ENCODE assay signal across 8 cellular contexts in genomic region chr12:121794532-121795028, GRCh38. TPM values are rescaled to one million over a fixed set of nuclear protein-coding genes. Genes with fewer than 3 reads are reported as not detected.
DNase-seq lines count a peak whose midpoint lies in the region; ATAC-seq, FAIRE-seq and TF ChIP-seq lines count a peak whose summit lies in the region.

No MANE protein-coding gene starts in this region.

- intact Hi-C loops in endothelial cell of umbilical vein (cut with micrococcal nuclease), result loop anchor here (1.0 to 5.0 kb wide), 8 partner anchors 18 to 212 kb away; partner anchors contain the start of genes KDM2B, ORAI1 and PSMD9

- peaks cover 2 to 16% of the 10 kb centered on the region in 2 experiments for H3K36me3 ChIP-seq in endothelial cell of umbilical vein (ENCODE audit: control insufficient read depth in 2 of 2, extremely low read depth in 1 of 2, insufficient read depth in 2 of 2, low read length in 2 of 2)
- H3K36me3 ChIP-seq in neuronal stem cell (replicated peaks in 1 of 2; ENCODE audit: control insufficient read depth in 2 of 2, insufficient read depth in 2 of 2, low read length in 2 of 2), result peaks cover 19 to 44% of the 10 kb centered on the region in 2 donors

- H3K4me1 ChIP-seq in endothelial cell of umbilical vein (ENCODE audit: control insufficient read depth, extremely low read depth, insufficient read depth, low read length) (peaks cover 46% of the 10 kb centered on the region), neuronal stem cell (ENCODE audit: control insufficient read depth in 2 of 2, insufficient read depth in 1 of 2, low read depth in 1 of 2, low read length in 2 of 2) (peaks cover 28 to 30% of the 10 kb centered on the region in 2 donors)

- H3K27me3 Mint-ChIP-seq in T-helper 1 cell treated with Interleukin-12 subunit alpha and Interleukin-12 subunit beta and Interleukin-4 antibody, amounts not matched to agents 30 μg/mL and 1 μg/mL, for 36 hours (ENCODE audit: low read depth), result no peaks in the 10 kb centered on the region

- peak; percentile 89 for DNase-seq in activated CD8-positive, alpha-beta memory T cell treated with anti-CD3 and anti-CD28 coated beads for 24 hours
- no peak for DNase-seq in activated CD8-positive, alpha-beta memory T cell treated with anti-CD3 and anti-CD28 coated beads, Interleukin-2, amount 50 U/mL, for 48 hours
- DNase-seq in endothelial cell of umbilical vein (ENCODE audit: low read depth, low spot score) (no peak), neuronal stem cell (ENCODE audit: low spot score) (no peak), AG08395 (ENCODE audit: low spot score) (no peak), islet precursor cell (no peak)

- peak overlapping the region; percentile 96 for H3K27ac Mint-ChIP-seq in T-helper 1 cell treated with Interleukin-12 subunit alpha and Interleukin-12 subunit beta and Interleukin-4 antibody, amounts not matched to agents 30 μg/mL and 1 μg/mL, for 36 hours

- H2AFZ ChIP-seq in endothelial cell of umbilical vein (ENCODE audit: low read depth, low read length) (no peak overlapping the region), neuronal stem cell (ENCODE audit: low read length) (no peak overlapping the region)

- no peaks in the 10 kb centered on the region for H3K9me3 ChIP-seq in endothelial cell of umbilical vein (replicated peaks; ENCODE audit: control insufficient read depth, insufficient read depth, low read length)
- H3K9me3 ChIP-seq in neuronal stem cell (replicated peaks in 1 of 2; ENCODE audit: control insufficient read depth in 2 of 2, insufficient read depth in 1 of 2, low read depth in 1 of 2, low read length in 2 of 2), result no peaks in the 10 kb centered on the region

- H3K4me2 ChIP-seq in endothelial cell of umbilical vein (ENCODE audit: insufficient read depth, low read length) (no peak overlapping the region), neuronal stem cell (ENCODE audit: insufficient read depth, low read length, poor library complexity, severe bottlenecking) (peak overlapping the region; percentile 14)

- H3K9me1 ChIP-seq in endothelial cell of umbilical vein (replicated peaks; ENCODE audit: control insufficient read depth, extremely low read depth, insufficient read depth, low read length), result no peaks in the 10 kb centered on the region

- H3K79me1 ChIP-seq in neuronal stem cell (ENCODE audit: low read depth, low read length), result peaks cover 13% of the 10 kb centered on the region

- no CpG with 5 or more reads among the region's 13 CpGs for WGBS in neuronal stem cell (ENCODE audit: extremely low coverage in 2 of 2, insufficient read length in 2 of 2, insufficient replicate concordance in 1 of 2), 2 donors

- peak overlapping the region; percentile 4 for H3K18ac ChIP-seq in neuronal stem cell (ENCODE audit: low read length)

- no peak overlapping the region for H3K4ac ChIP-seq in neuronal stem cell (ENCODE audit: low read length)

- H2BK120ac ChIP-seq in neuronal stem cell (ENCODE audit: low read depth, low read length), result no peak overlapping the region

- H2BK15ac ChIP-seq in neuronal stem cell (ENCODE audit: low read length), result no peak overlapping the region

- H2AK5ac ChIP-seq in neuronal stem cell (ENCODE audit: low read depth, low read length), result no peak overlapping the region

- H4K20me1 ChIP-seq in endothelial cell of umbilical vein (replicated peaks; ENCODE audit: control insufficient read depth, extremely low read depth, insufficient read depth, low read length), result no peaks in the 10 kb centered on the region

- peak overlapping the region; percentile 6 for H3K9ac ChIP-seq in endothelial cell of umbilical vein (replicated peaks; ENCODE audit: extremely low read depth, insufficient read depth, low read length)
- no peak overlapping the region for H3K9ac ChIP-seq in neuronal stem cell (ENCODE audit: low read depth, low read length, poor library complexity)

- ATAC-seq in GM21786 (IDR thresholded peaks at IDR 0.05; ENCODE audit: unreplicated experiment), result no peak

- no peak for TF ChIP-seq CTCF in endothelial cell of umbilical vein (IDR thresholded peaks at IDR 0.05; ENCODE audit: extremely low read depth in 1 of 2, insufficient read depth in 1 of 2, low read depth in 1 of 2, low read length in 2 of 2)

- peaks cover 36% of the 10 kb centered on the region for H3K36me3 Mint-ChIP-seq in T-helper 1 cell treated with Interleukin-12 subunit alpha and Interleukin-12 subunit beta and Interleukin-4 antibody, amounts not matched to agents 30 μg/mL and 1 μg/mL, for 36 hours (ENCODE audit: low read depth)

- dilution Hi-C loops in endothelial cell of umbilical vein (cut with MboI; ENCODE audit: extremely low pct_ligation_motif_present, low sequenced_read_pairs), result no loop called here

- FAIRE-seq in endothelial cell of umbilical vein (lab: Jason Lieb, UNC), result no peak

- no peak for TF ChIP-seq POLR2A in endothelial cell of umbilical vein (IDR thresholded peaks at IDR 0.05; ENCODE audit: low read depth, low read length)

- peaks cover 22% of the 10 kb centered on the region for H3K79me2 ChIP-seq in endothelial cell of umbilical vein (ENCODE audit: control insufficient read depth, insufficient read depth, low read length)

- H3K23ac ChIP-seq in neuronal stem cell (ENCODE audit: low read depth, low read length, poor library complexity), result peak overlapping the region; percentile 76

- peaks cover 49% of the 10 kb centered on the region for H3K4me1 Mint-ChIP-seq in T-helper 1 cell treated with Interleukin-12 subunit alpha and Interleukin-12 subunit beta and Interleukin-4 antibody, amounts not matched to agents 30 μg/mL and 1 μg/mL, for 36 hours (ENCODE audit: low read depth)

- no peak overlapping the region for H2BK12ac ChIP-seq in neuronal stem cell (ENCODE audit: low read length)

- H2BK5ac ChIP-seq in neuronal stem cell (ENCODE audit: low read length), result no peak overlapping the region

- H3K4me3 Mint-ChIP-seq in T-helper 1 cell treated with Interleukin-12 subunit alpha and Interleukin-12 subunit beta and Interleukin-4 antibody, amounts not matched to agents 30 μg/mL and 1 μg/mL, for 36 hours, result peak overlapping the region; percentile 80

- no peak overlapping the region for H3K14ac ChIP-seq in neuronal stem cell (ENCODE audit: low read length)

- no peaks in the 10 kb centered on the region for H3K9me3 Mint-ChIP-seq in T-helper 1 cell treated with Interleukin-12 subunit alpha and Interleukin-12 subunit beta and Interleukin-4 antibody, amounts not matched to agents 30 μg/mL and 1 μg/mL, for 36 hours

- no peak overlapping the region for H3K4me3 ChIP-seq in endothelial cell of umbilical vein (replicated peaks in 1 of 3; ENCODE audit: insufficient read depth in 1 of 3, low read depth in 1 of 3, low read length in 3 of 3)
- no peak overlapping the region for H3K4me3 ChIP-seq in neuronal stem cell (ENCODE audit: low read length in 2 of 2)

- no peak overlapping the region for H4K8ac ChIP-seq in neuronal stem cell (ENCODE audit: low read depth, low read length)

- H4K91ac ChIP-seq in neuronal stem cell (ENCODE audit: low read depth, low read length, poor library complexity), result no peak overlapping the region

- POLR2A ChIA-PET in endothelial cell of umbilical vein (lab: Charles Lee), result interaction anchor here (0.9 to 5.7 kb wide), 5 partner anchors 8 to 94 kb away, joined by 4 to 37 read pairs (median 8); partner anchors contain the start of gene PSMD9

- H3K27me3 ChIP-seq in endothelial cell of umbilical vein (ENCODE audit: control insufficient read depth in 2 of 2, insufficient read depth in 2 of 2, low read length in 2 of 2) (no peaks in the 10 kb centered on the region), neuronal stem cell (ENCODE audit: control insufficient read depth in 3 of 3, insufficient read depth in 3 of 3, low read depth in 1 of 3, low read length in 3 of 3) (peaks cover 0 to 19% (median 2%) of the 10 kb centered on the region in 3 experiments)

- BruUV-seq in endothelial cell of umbilical vein (replicated peaks; lab: Mats Ljungman, UMichigan), result no TSS peak

- CTCF ChIA-PET in endothelial cell of umbilical vein (lab: Charles Lee), result interaction anchor here (0.6 to 12.7 kb wide), 43 partner anchors 13 to 242 kb away, joined by 3 to 774 read pairs (median 8); partner anchors contain the start of genes CFAP251, PSMD9, SETD1B and TMEM120B

- H3K27ac ChIP-seq in endothelial cell of umbilical vein (ENCODE audit: insufficient read depth, low read depth, low read length), result peak overlapping the region; percentile 1
- H3K27ac ChIP-seq in neuronal stem cell (replicated peaks; ENCODE audit: low read length), result no peak overlapping the region

TF ChIP-seq in endothelial cell of umbilical vein, 7 proteins besides CTCF, POLR2A, EP300 and RAD21 (continues in another document):
- TF ChIP-seq FOS (IDR thresholded peaks at IDR 0.05; ENCODE audit: borderline replicate concordance, insufficient read depth, low read length) (no peak), MYC (IDR thresholded peaks at IDR 0.05; ENCODE audit: low read depth, low read length) (no peak), JUN (IDR thresholded peaks at IDR 0.05; ENCODE audit: borderline replicate concordance, insufficient read depth, insufficient read length, low read depth) (no peak), MAX (IDR thresholded peaks at IDR 0.05; ENCODE audit: insufficient read depth, insufficient read length) (no peak)

RNA-seq across cellular contexts. Expression of gene RHOF, which starts 1.1 kb away (rescaled TPM):
- 22.2 and 22.3 TPM in 2 replicates for total RNA-seq in endothelial cell of umbilical vein
- polyA plus RNA-seq in endothelial cell of umbilical vein, result 9.3 and 12.0 TPM in 2 replicates
- 4.9 and 5.7 TPM in 2 replicates for polyA plus RNA-seq in endothelial cell of umbilical vein (2011; cell fraction: cytosol; rRNA removed)
- polyA plus RNA-seq in endothelial cell of umbilical vein (2011; cell fraction: nucleus; rRNA removed), result 35.7 and 45.9 TPM in 2 replicates
- 7.8 and 15.5 TPM in 2 replicates for polyA plus RNA-seq in endothelial cell of umbilical vein (2012)
- polyA minus RNA-seq in endothelial cell of umbilical vein, result 9.0 and 9.7 TPM in 2 replicates
- polyA minus RNA-seq in endothelial cell of umbilical vein (2011; cell fraction: cytosol; rRNA and poly(A)+ RNA removed), result 146 TPM
- 36.3 and 41.7 TPM in 2 replicates for polyA minus RNA-seq in endothelial cell of umbilical vein (2011; cell fraction: nucleus; rRNA and poly(A)+ RNA removed)
- 16.5 TPM for polyA plus RNA-seq in neuronal stem cell (2013, experiment 1 of 2)
- polyA plus RNA-seq in neuronal stem cell (2013, experiment 2 of 2), result 15.5 TPM

RNA-seq across cellular contexts. Expression of gene SETD1B, which starts 9.2 kb away (rescaled TPM):
- total RNA-seq in endothelial cell of umbilical vein, result 27.0 and 28.1 TPM in 2 replicates
- 2.3 and 2.6 TPM in 2 replicates for polyA plus RNA-seq in endothelial cell of umbilical vein
- polyA plus RNA-seq in endothelial cell of umbilical vein (2011; cell fraction: cytosol; rRNA removed), result 3.2 TPM in 2 replicates
- polyA plus RNA-seq in endothelial cell of umbilical vein (2011; cell fraction: nucleus; rRNA removed), result 6.7 and 7.0 TPM in 2 replicates
- 8.4 and 9.7 TPM in 2 replicates for polyA plus RNA-seq in endothelial cell of umbilical vein (2012)
- 3.3 and 4.1 TPM in 2 replicates for polyA minus RNA-seq in endothelial cell of umbilical vein
- polyA minus RNA-seq in endothelial cell of umbilical vein (2011; cell fraction: cytosol; rRNA and poly(A)+ RNA removed), result 8.3 TPM
- 3.2 and 7.0 TPM in 2 replicates for polyA minus RNA-seq in endothelial cell of umbilical vein (2011; cell fraction: nucleus; rRNA and poly(A)+ RNA removed)
- polyA plus RNA-seq in neuronal stem cell (2013, experiment 1 of 2), result 6.1 TPM
- polyA plus RNA-seq in neuronal stem cell (2013, experiment 2 of 2), result 6.2 TPM
